ENCODE assay signal across 9 cellular contexts in the genomic region with DNA sequence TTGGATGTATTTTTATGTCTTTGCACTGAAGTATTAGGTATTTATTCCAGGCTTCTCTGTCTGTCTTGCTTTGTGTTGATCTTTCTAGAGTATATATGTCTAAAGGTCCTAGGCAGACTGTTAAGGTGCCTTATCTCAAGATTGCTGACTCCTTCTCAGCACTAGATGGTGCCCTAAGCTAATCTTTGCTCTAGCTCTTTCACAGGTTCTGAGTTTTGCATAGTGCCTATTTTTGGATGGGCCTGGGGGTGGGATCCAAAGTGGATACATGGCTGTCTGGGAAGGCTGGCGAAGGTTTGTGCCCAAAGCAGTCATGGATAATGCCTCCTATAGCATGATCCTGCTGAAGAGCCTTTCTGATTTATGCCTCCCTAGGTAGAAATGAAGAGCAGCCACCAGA.
A peak's percentile ranks its signal among the peaks of the same experiment; 100 is the strongest.
DNase-seq lines count a peak whose midpoint lies in the region; ATAC-seq and FAIRE-seq lines count a peak whose summit lies in the region.
"Had no signal": no experiment of that assay in that cellular context is flagged by ENCODE, and none has a peak within 500 bp of the region (broad histone marks: within the 10 kb centered on the region; RNA-seq: fewer than 3 reads in every experiment).

No MANE protein-coding gene starts in this region.

- ATAC-seq in GM19438 (IDR thresholded peaks at IDR 0.05; ENCODE audit: low read depth, unreplicated experiment) (peak; percentile 80), esophagus mucosa (peak; percentile 41), HG03460 (IDR thresholded peaks at IDR 0.05; ENCODE audit: unreplicated experiment) (no peak), GM21717 (IDR thresholded peaks at IDR 0.05; ENCODE audit: unreplicated experiment) (no peak)

- in situ Hi-C loops in ACHN (cut with HindIII; ENCODE audit: low pct_ligation_motif_present, low pct_unique_long_range_greater_than_20kb, low sequenced_read_pairs) = no loop called here

- DNase-seq in ACHN = peak; percentile 22
- DNase-seq in NAMALWA (ENCODE audit: low spot score) = peak; percentile 49
- no peak for DNase-seq in NCI-H1436 (lab: John Stamatoyannopoulos, UW)
- DNase-seq in RCC 7860 (ENCODE audit: low spot score) = no peak
- DNase-seq: adrenal gland had no signal

- FAIRE-seq in RCC 7860 (lab: Jason Lieb, UNC) = no peak

Comparison
In these comparisons a context has a peak if more than half of its experiments do, and no peak if none do; other contexts are left out.
1. DNase-seq: peak in ACHN (single experiment) and NAMALWA (single experiment); none in NCI-H1436 (single experiment) and RCC 7860 (single experiment).
2. ATAC-seq: peak in GM19438 (single experiment) and esophagus mucosa (single experiment); none in HG03460 (single experiment) and GM21717 (single experiment).